Comparison of ENCODE assay signal across 17 cellular contexts in genomic region chr15:38557855-38558713, GRCh38. TPM values are rescaled to one million over a fixed set of nuclear protein-coding genes. Genes with fewer than 3 reads are reported as not detected.
DNase-seq lines count a peak whose midpoint lies in the region; ATAC-seq, FAIRE-seq and TF ChIP-seq lines count a peak whose summit lies in the region.
"Had no signal": no experiment of that assay in that cellular context is flagged by ENCODE, and none has a peak within 500 bp of the region (broad histone marks: within the 10 kb centered on the region; RNA-seq: fewer than 3 reads in every experiment).

No MANE protein-coding gene starts in this region.

- FAIRE-seq in H54 (lab: Jason Lieb, UNC) = no peak
- FAIRE-seq: A204.1 had no signal

- TF ChIP-seq POLR2A in H54 (IDR thresholded peaks at IDR 0.05; ENCODE audit: low read depth, low read length) = no peak

- peaks cover 94% of the 10 kb centered on the region for H3K4me1 Mint-ChIP-seq in activated CD4-positive, alpha-beta T cell treated with anti-CD3 and anti-CD28 coated beads, Interleukin-2, amount 10 ng/mL, durations not matched to agents 24 days and 14 days
- peaks cover 96% of the 10 kb centered on the region for H3K4me1 Mint-ChIP-seq in activated naive CD8-positive, alpha-beta T cell treated with anti-CD3 and anti-CD28 coated beads for 36 hours

- H3K36me3 ChIP-seq in neutrophil = no peaks in the 10 kb centered on the region
- H3K36me3 ChIP-seq: left lung had no signal

- H3K27ac Mint-ChIP-seq in activated CD4-positive, alpha-beta T cell treated with anti-CD3 and anti-CD28 coated beads, Interleukin-2, amount 10 ng/mL, durations not matched to agents 24 days and 14 days = peak overlapping the region; percentile 89
- H3K27ac Mint-ChIP-seq in activated naive CD8-positive, alpha-beta T cell treated with anti-CD3 and anti-CD28 coated beads for 36 hours = peak overlapping the region; percentile 95
- H3K27ac Mint-ChIP-seq: nephron progenitor cell had no signal

- H3K27me3 Mint-ChIP-seq in activated CD4-positive, alpha-beta T cell treated with anti-CD3 and anti-CD28 coated beads, Interleukin-2, amount 10 ng/mL, durations not matched to agents 24 days and 14 days = no peaks in the 10 kb centered on the region
- no peaks in the 10 kb centered on the region for H3K27me3 Mint-ChIP-seq in activated naive CD8-positive, alpha-beta T cell treated with anti-CD3 and anti-CD28 coated beads for 36 hours

- H3K4me3 Mint-ChIP-seq in activated CD4-positive, alpha-beta T cell treated with anti-CD3 and anti-CD28 coated beads, Interleukin-2, amount 10 ng/mL, durations not matched to agents 24 days and 14 days = peak overlapping the region; percentile 95
- H3K4me3 Mint-ChIP-seq in activated naive CD8-positive, alpha-beta T cell treated with anti-CD3 and anti-CD28 coated beads for 36 hours = peak overlapping the region; percentile 61
- H3K4me3 Mint-ChIP-seq: nephron progenitor cell had no signal

- peaks cover 85% of the 10 kb centered on the region for H3K36me3 Mint-ChIP-seq in activated CD4-positive, alpha-beta T cell treated with anti-CD3 and anti-CD28 coated beads, Interleukin-2, amount 10 ng/mL, durations not matched to agents 24 days and 14 days (ENCODE audit: low read depth)
- peaks cover 77% of the 10 kb centered on the region for H3K36me3 Mint-ChIP-seq in activated naive CD8-positive, alpha-beta T cell treated with anti-CD3 and anti-CD28 coated beads for 36 hours

- no peak for TF ChIP-seq CTCF in neutrophil (IDR thresholded peaks at IDR 0.05)

- intact Hi-C loops in activated CD4-positive, alpha-beta T cell treated with anti-CD3 and anti-CD28 coated beads, Interleukin-2, amount 10 ng/mL, durations not matched to agents 24 days and 14 days (cut with micrococcal nuclease) = loop anchor here (2.0 to 10.0 kb wide), 2 partner anchors 71 to 1067 kb away; no protein-coding TSS in a partner anchor

- H3K27me3 ChIP-seq in neutrophil = no peaks in the 10 kb centered on the region
- H3K27me3 ChIP-seq: left lung had no signal

- H3K4me3 ChIP-seq in neutrophil (ENCODE audit: low read depth in 1 of 2, low read length in 1 of 2) = peak overlapping the region in 1 of 2 experiments; percentile 15
- H3K4me3 ChIP-seq: coronary artery, left lung had no signal

- peak; percentile 75 for DNase-seq in activated CD4-positive, alpha-beta T cell treated with anti-CD3 and anti-CD28 coated beads, Interleukin-2, amount 10 ng/mL, durations not matched to agents 24 days and 14 days
- DNase-seq in activated CD4-positive, alpha-beta T cell treated with anti-CD3 and anti-CD28 coated beads for 48 hours = no peak
- no peak for DNase-seq in activated naive CD8-positive, alpha-beta T cell treated with anti-CD3 and anti-CD28 coated beads for 36 hours
- DNase-seq in nucleus accumbens (lab: John Stamatoyannopoulos, UW) (no peak), H54 (ENCODE audit: insufficient read length, low spot score) (no peak), GM03348 (ENCODE audit: low spot score) (no peak)
- DNase-seq: activated CD4-positive, alpha-beta T cell treated with anti-CD3 and anti-CD28 coated beads, Interleukin-2, amount 50 U/mL, for 4 hours; amniotic stem cell; left lung; nephron progenitor cell had no signal

- no peaks in the 10 kb centered on the region for H3K9me3 ChIP-seq in neutrophil
- H3K9me3 ChIP-seq: left lung had no signal

- H3K27ac ChIP-seq in neutrophil = peak overlapping the region; percentile 66
- H3K27ac ChIP-seq: coronary artery, HL-60, left lung had no signal

- no peaks in the 10 kb centered on the region for H3K9me3 Mint-ChIP-seq in activated CD4-positive, alpha-beta T cell treated with anti-CD3 and anti-CD28 coated beads, Interleukin-2, amount 10 ng/mL, durations not matched to agents 24 days and 14 days
- no peaks in the 10 kb centered on the region for H3K9me3 Mint-ChIP-seq in activated naive CD8-positive, alpha-beta T cell treated with anti-CD3 and anti-CD28 coated beads for 36 hours
- H3K9me3 Mint-ChIP-seq: nephron progenitor cell had no signal

- H3K4me1 ChIP-seq in neutrophil (ENCODE audit: control insufficient read depth in 1 of 2, insufficient read depth in 1 of 2, low read depth in 1 of 2, low read length in 1 of 2) = peaks cover 32 to 51% of the 10 kb centered on the region in 2 experiments

- peak; percentile 25 for ATAC-seq in HG03280 (IDR thresholded peaks at IDR 0.05; ENCODE audit: unreplicated experiment)
- ATAC-seq: HCT116, left lung, sciatic nerve had no signal

RNA-seq across cellular contexts. Expression of gene RASGRP1, which starts 6.5 kb away (rescaled TPM):
- 94.4 and 94.7 TPM in 2 replicates for total RNA-seq in activated CD4-positive, alpha-beta T cell treated with anti-CD3 and anti-CD28 coated beads, Interleukin-2, amount 10 ng/mL, durations not matched to agents 24 days and 14 days
- total RNA-seq in activated naive CD8-positive, alpha-beta T cell treated with anti-CD3 and anti-CD28 coated beads for 36 hours = 10 to 100 TPM; 42.7 to 46.6 TPM
